8 cellular contexts compared by ENCODE assay signal in the genomic region with DNA sequence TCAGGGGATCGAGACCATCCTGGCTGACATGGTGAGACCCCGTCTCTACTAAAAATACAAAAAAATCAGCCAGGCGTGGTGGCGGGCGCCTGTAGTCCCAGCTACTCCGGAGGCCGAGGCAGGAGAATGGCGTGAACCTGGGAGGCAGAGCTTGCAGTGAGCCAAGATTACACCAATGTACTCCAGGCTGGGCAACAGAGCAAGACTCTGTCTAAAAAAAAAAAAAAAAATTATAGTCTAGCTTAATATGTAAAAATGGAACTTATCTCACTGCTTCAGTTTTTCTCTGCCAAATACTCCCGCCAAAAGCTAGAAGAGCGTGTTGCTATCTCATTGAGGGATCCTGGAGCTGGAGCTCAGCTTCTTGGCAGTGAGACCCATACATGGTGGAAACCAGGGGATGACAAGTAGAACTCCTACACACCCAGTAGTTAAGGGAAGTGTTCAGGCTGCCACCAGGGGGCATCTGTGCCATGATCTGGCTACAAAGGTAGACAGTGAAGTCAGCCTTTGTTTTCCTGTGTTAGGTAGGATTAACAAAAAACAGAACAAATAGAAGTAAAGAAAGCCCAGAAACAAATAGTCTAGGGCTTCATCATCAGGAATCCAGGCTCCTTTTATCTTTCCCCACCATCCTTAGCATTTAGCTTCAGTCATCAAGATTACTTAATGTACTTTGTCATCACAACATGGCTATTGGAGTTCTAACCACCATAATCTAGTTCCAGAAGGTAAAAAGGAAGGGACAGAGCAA. TPM values are rescaled to one million over a fixed set of nuclear protein-coding genes. Genes with fewer than 3 reads are reported as not detected.
DNase-seq lines count a peak whose midpoint lies in the region; ATAC-seq, FAIRE-seq and TF ChIP-seq lines count a peak whose summit lies in the region.

No MANE protein-coding gene starts in this region.

- DNase-seq in A549 (ENCODE audit: low read depth in 1 of 2, low spot score in 1 of 2) (peak; percentile 74 to 86), OCI-M1 (lab: John Stamatoyannopoulos, UW) (peak; percentile 89), activated T-cell treated with anti-CD3 and anti-CD28 coated beads for 48 hours (ENCODE audit: low read depth) (peak; percentile 78), fibroblast of gingiva (ENCODE audit: low read depth) (peak; percentile 32)
- peak; percentile 88 for DNase-seq in natural killer cell treated with Interleukin-12 subunit alpha and Interleukin-12 subunit beta and Interleukin-15 and Interleukin-18, amount 100 ng/mL, for 72 hours (ENCODE audit: low spot score)
- DNase-seq in stimulated activated naive CD8-positive, alpha-beta T cell treated with anti-CD3 and anti-CD28 coated beads, Interleukin-15, Interleukin-2, amounts not matched to agents 100 U/mL and 50 U/mL, for 24 hours: peak; percentile 91

- ATAC-seq in A549 (peak; percentile 90 to 91), GM18499 (IDR thresholded peaks at IDR 0.05; ENCODE audit: insufficient read depth, unreplicated experiment) (peak; percentile 68)
- ATAC-seq in natural killer cell treated with Interleukin-12 subunit alpha and Interleukin-12 subunit beta and Interleukin-15 and Interleukin-18, amount 100 ng/mL, for 72 hours: peak; percentile 88 to 92
- ATAC-seq in stimulated activated naive CD8-positive, alpha-beta T cell treated with anti-CD3 and anti-CD28 coated beads, Interleukin-15, Interleukin-2, amounts not matched to agents 100 U/mL and 50 U/mL, for 24 hours: peak; percentile 100

- peaks cover 26% of the 10 kb centered on the region for H3K4me1 ChIP-seq in A549
- peaks cover 19% of the 10 kb centered on the region for H3K4me1 ChIP-seq in HUES64 (ENCODE audit: insufficient read depth, low read length)

- no peak overlapping the region for H3K27ac Mint-ChIP-seq in natural killer cell treated with Interleukin-12 subunit alpha and Interleukin-12 subunit beta and Interleukin-15 and Interleukin-18, amount 100 ng/mL, for 72 hours

- no peaks in the 10 kb centered on the region for H3K27me3 ChIP-seq in HUES64 (ENCODE audit: insufficient read depth, low read length)

- TF ChIP-seq EP300 in A549 (IDR thresholded peaks at IDR 0.05): no peak

- CTCF ChIA-PET in A549 (lab: Yijun Ruan, JAX): interaction anchor here (0.7 to 22.4 kb wide), 30 partner anchors 11 to 1537 kb away, joined by 3 to 321 read pairs (median 5); partner anchors contain the start of genes CCIN, CLTA, GLIPR2 and RECK

- 53% methylated on average over 10 of the region's 10 CpGs for WGBS in A549 (ENCODE audit: missing lambda C conversion rate)
- WGBS in HUES64: 90% methylated on average over 10 of the region's 10 CpGs

- peaks cover 7 to 8% of the 10 kb centered on the region in 2 donors for H3K4me1 Mint-ChIP-seq in natural killer cell treated with Interleukin-12 subunit alpha and Interleukin-12 subunit beta and Interleukin-15 and Interleukin-18, amount 100 ng/mL, for 72 hours (ENCODE audit: low read depth in 2 of 2)

- H3K27ac ChIP-seq in A549 (peak overlapping the region; percentile 26 to 77), HUES64 (ENCODE audit: low read depth, low read length) (peak overlapping the region; percentile 30)

- peak; percentile 80 for FAIRE-seq in A549 (lab: Jason Lieb, UNC)

- H3K9me3 ChIP-seq in A549 (no peaks in the 10 kb centered on the region), HUES64 (ENCODE audit: insufficient read depth, low read depth, low read length) (no peaks in the 10 kb centered on the region)

- no peak overlapping the region for H3K4me3 Mint-ChIP-seq in natural killer cell treated with Interleukin-12 subunit alpha and Interleukin-12 subunit beta and Interleukin-15 and Interleukin-18, amount 100 ng/mL, for 72 hours

- H3K4me2 ChIP-seq in A549: peak overlapping the region; percentile 17; the same call in 1 of the 3 replicates

- H3K36me3 ChIP-seq in HUES64 (ENCODE audit: insufficient read depth, low read length): no peaks in the 10 kb centered on the region

- no peaks in the 10 kb centered on the region for H3K9me3 Mint-ChIP-seq in natural killer cell treated with Interleukin-12 subunit alpha and Interleukin-12 subunit beta and Interleukin-15 and Interleukin-18, amount 100 ng/mL, for 72 hours

- TF ChIP-seq RAD21 in A549 (conservative IDR thresholded peaks at IDR 0.05 in 1 of 2, IDR thresholded peaks at IDR 0.05 in 1 of 2): peak; percentile 64 to 84; a peak in 4 of 5 replicates

- no peaks in the 10 kb centered on the region for H3K36me3 Mint-ChIP-seq in natural killer cell treated with Interleukin-12 subunit alpha and Interleukin-12 subunit beta and Interleukin-15 and Interleukin-18, amount 100 ng/mL, for 72 hours

- H3K4me3 ChIP-seq in A549 (no peak overlapping the region), HUES64 (ENCODE audit: low read length) (no peak overlapping the region)

- TF ChIP-seq CTCF in A549 (IDR thresholded peaks at IDR 0.05): peak; percentile 71

- POLR2A ChIA-PET in A549 (lab: Yijun Ruan, JAX): interaction anchor here (0.7 to 3.5 kb wide), 8 partner anchors 34 to 155 kb away, joined by 3 to 21 read pairs (median 4); partner anchors contain the start of genes CLTA, GLIPR2 and GNE

- TF ChIP-seq POLR2A in A549 (IDR thresholded peaks at IDR 0.05; ENCODE audit: low read length): no peak

- H3K9ac ChIP-seq in HUES64 (ENCODE audit: low read depth, low read length): no peak overlapping the region

- H3K27me3 Mint-ChIP-seq in natural killer cell treated with Interleukin-12 subunit alpha and Interleukin-12 subunit beta and Interleukin-15 and Interleukin-18, amount 100 ng/mL, for 72 hours: no peaks in the 10 kb centered on the region

TF ChIP-seq in A549, 52 proteins besides CTCF, POLR2A, EP300 and RAD21:
- peak; percentile 44 for TF ChIP-seq MAFK (IDR thresholded peaks at IDR 0.05; ENCODE audit: partially characterized antibody)
- TF ChIP-seq SMC3 (IDR thresholded peaks at IDR 0.05): peak; percentile 76
- no peak; the same call in 1 of the 2 replicates for TF ChIP-seq FOSL2 (IDR thresholded peaks at IDR 0.05)
- peak; percentile 21; the same call in 1 of the 2 replicates for TF ChIP-seq FOSL2 (CRISPR knock-in tag; IDR thresholded peaks at IDR 0.05)
- no peak for TF ChIP-seq RARB (CRISPR knock-in tag; IDR thresholded peaks at IDR 0.05)

RNA-seq across cellular contexts. Expression of gene GLIPR2, which starts 33.6 kb away (rescaled TPM):
- polyA plus RNA-seq in A549 (2011; rRNA removed) (6.2 and 9.0 TPM in 2 replicates), A549 (2017; fragmentation: RNase III; extraction: RNeasy Plus Mini Kit Qiagen cat#74134 plus additional on column Dnase treatment) (13.5 to 16.9 TPM (median 16.0 TPM) in 3 replicates)
- polyA plus RNA-seq in A549 (2012; cell fraction: cytosol; rRNA removed): 7.2 and 8.3 TPM in 2 replicates
- 4.5 and 6.9 TPM in 2 replicates for polyA plus RNA-seq in A549 (2012; cell fraction: nucleus; rRNA removed)
- 7.5 and 7.9 TPM in 2 replicates for polyA minus RNA-seq in A549 (2011; rRNA and poly(A)+ RNA removed)
- 13.3 TPM for polyA plus RNA-seq in HUES64 (2013, experiment 1 of 2)
- polyA plus RNA-seq in HUES64 (2013, experiment 2 of 2): 16.5 TPM
- 10 to 100 TPM; 11.0 to 27.1 TPM for total RNA-seq in natural killer cell treated with Interleukin-12 subunit alpha and Interleukin-12 subunit beta and Interleukin-15 and Interleukin-18, amount 100 ng/mL, for 72 hours

Comparison
In these comparisons a context has a peak if more than half of its experiments do, and no peak if none do; other contexts are left out.
1. DNase-seq: peak in every context shown above with its lines; median percentile 91 in stimulated activated naive CD8-positive, alpha-beta T cell treated with anti-CD3 and anti-CD28 coated beads, Interleukin-15, Interleukin-2, amounts not matched to agents 100 U/mL and 50 U/mL, for 24 hours; 89 in OCI-M1; 88 in natural killer cell treated with Interleukin-12 subunit alpha and Interleukin-12 subunit beta and Interleukin-15 and Interleukin-18, amount 100 ng/mL, for 72 hours; 80 in A549; 78 in activated T-cell treated with anti-CD3 and anti-CD28 coated beads for 48 hours; 32 in fibroblast of gingiva.